In the genomic region with DNA sequence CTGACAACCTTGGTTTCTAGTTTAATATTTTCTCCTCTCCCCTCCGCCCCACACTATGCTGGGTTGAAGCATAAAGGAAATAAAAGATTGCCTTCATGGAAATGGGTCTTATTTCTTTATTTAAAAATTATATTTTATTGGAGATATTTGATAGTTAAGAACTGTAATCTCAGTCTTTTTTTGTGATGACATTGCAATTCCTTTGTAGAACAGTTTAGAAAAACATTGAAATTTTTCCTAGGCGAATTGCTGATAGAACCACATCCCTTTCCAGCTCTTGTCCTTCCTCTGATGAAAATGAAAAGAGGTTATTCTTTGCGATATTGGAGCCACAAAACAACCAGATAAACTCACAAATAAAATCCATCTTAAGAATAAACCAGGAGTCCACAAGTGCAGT, we compare ENCODE assay signal across 26 cellular contexts.
A peak's percentile ranks its signal among the peaks of the same experiment; 100 is the strongest.
DNase-seq lines count a peak whose midpoint lies in the region; ATAC-seq, FAIRE-seq and TF ChIP-seq lines count a peak whose summit lies in the region.
"Had no signal": no experiment of that assay in that cellular context is flagged by ENCODE, and none has a peak within 500 bp of the region (broad histone marks: within the 10 kb centered on the region; RNA-seq: fewer than 3 reads in every experiment).

No MANE protein-coding gene starts in this region.

- peak overlapping the region; percentile 45 for H3K9ac ChIP-seq in PC-3 (ENCODE audit: low read length)
- H3K9ac ChIP-seq: BLaER1 had no signal

- no peak overlapping the region; a peak in 1 of 6 replicates for H3K27ac ChIP-seq in A549
- H3K27ac ChIP-seq in GM23338 (ENCODE audit: low read depth), result no peak overlapping the region
- peak overlapping the region; percentile 95 for H3K27ac ChIP-seq in PC-3 (ENCODE audit: low read length)
- H3K27ac ChIP-seq in osteoblast (ENCODE audit: low read depth, low read length), result no peak overlapping the region
- no peak overlapping the region for H3K27ac ChIP-seq in CD4-positive, alpha-beta T cell (ENCODE audit: low read depth, low read length)
- H3K27ac ChIP-seq: BLaER1 had no signal

- no peak overlapping the region for H3K27ac Mint-ChIP-seq in GM23338
- no peak overlapping the region for H3K27ac Mint-ChIP-seq in CD4-positive, alpha-beta T cell
- H3K27ac Mint-ChIP-seq: CD4-positive, CD25-positive, alpha-beta regulatory T cell; CD8-positive, alpha-beta T cell had no signal

- intact Hi-C loops in PC-3 (cut with micrococcal nuclease), result loop anchor here (2.0 to 5.0 kb wide), 4 partner anchors 60 to 328 kb away; no protein-coding TSS in a partner anchor
- intact Hi-C loops in CD4-positive, alpha-beta T cell (cut with DNase I, micrococcal nuclease), result no loop called here

- H4K20me1 ChIP-seq in GM23338 (replicated peaks; ENCODE audit: insufficient read depth), result no peaks in the 10 kb centered on the region
- no peaks in the 10 kb centered on the region for H4K20me1 ChIP-seq in PC-3 (ENCODE audit: low read length)
- no peaks in the 10 kb centered on the region for H4K20me1 ChIP-seq in osteoblast (ENCODE audit: insufficient read depth, low read length)
- H4K20me1 ChIP-seq: BLaER1 had no signal

- CTCF ChIA-PET in A549 (lab: Yijun Ruan, JAX), result no interaction called here
- CTCF ChIA-PET in PC-3 (lab: Charles Lee), result no interaction called here
- CTCF ChIA-PET in CD4-positive, alpha-beta T cell (lab: Charles Lee), result no interaction called here

- POLR2A ChIA-PET in A549 (lab: Yijun Ruan, JAX) (no interaction called here), PC-3 (lab: Charles Lee; ENCODE audit: unreplicated experiment) (no interaction called here)
- POLR2A ChIA-PET in CD4-positive, alpha-beta T cell (lab: Charles Lee), result no interaction called here

- H3K9me3 ChIP-seq in A549, result no peaks in the 10 kb centered on the region
- H3K9me3 ChIP-seq in PC-3 (ENCODE audit: low read length), result no peaks in the 10 kb centered on the region
- H3K9me3 ChIP-seq in osteoblast (ENCODE audit: low read depth, low read length), result no peaks in the 10 kb centered on the region
- H3K9me3 ChIP-seq in CD4-positive, alpha-beta T cell (ENCODE audit: control insufficient read depth, low read length), result no peaks in the 10 kb centered on the region
- H3K9me3 ChIP-seq: BLaER1 had no signal

- TF ChIP-seq CTCF in A549 (IDR thresholded peaks at IDR 0.05) (no peak), GM23338 (conservative IDR thresholded peaks at IDR 0.05; ENCODE audit: low read depth in 2 of 2) (no peak), PC-3 (conservative IDR thresholded peaks at IDR 0.05; ENCODE audit: low read depth, low read length) (no peak), osteoblast (IDR thresholded peaks at IDR 0.05; ENCODE audit: extremely low read depth, low read depth, low read length) (no peak)
- TF ChIP-seq CTCF in CD4-positive, alpha-beta T cell (IDR thresholded peaks at IDR 0.05), result no peak

- H3F3A ChIP-seq in GM23338 (replicated peaks; ENCODE audit: low read depth) (no peaks in the 10 kb centered on the region), PC-3 (ENCODE audit: low read length, unreplicated experiment) (peaks cover 6% of the 10 kb centered on the region)

- H3K9me2 ChIP-seq in GM23338 (ENCODE audit: insufficient read depth) (peaks cover 4% of the 10 kb centered on the region; the same call in 1 of the 2 replicates), PC-3 (replicated peaks; ENCODE audit: low read length) (no peaks in the 10 kb centered on the region; the same call in 1 of the 2 replicates)

- H3K4me2 ChIP-seq in A549, result no peak overlapping the region
- H3K4me2 ChIP-seq in GM23338, result no peak overlapping the region
- H3K4me2 ChIP-seq in PC-3 (ENCODE audit: low read length), result peak overlapping the region; percentile 78
- no peak overlapping the region for H3K4me2 ChIP-seq in osteoblast (ENCODE audit: insufficient read depth, low read length)
- H3K4me2 ChIP-seq: BLaER1 had no signal

- no peak overlapping the region for H3K4me3 Mint-ChIP-seq in GM23338
- no peak overlapping the region for H3K4me3 Mint-ChIP-seq in CD4-positive, alpha-beta T cell
- H3K4me3 Mint-ChIP-seq: CD14-positive monocyte; CD4-positive, CD25-positive, alpha-beta regulatory T cell; CD8-positive, alpha-beta T cell had no signal

- no peaks in the 10 kb centered on the region for H3K9me3 Mint-ChIP-seq in GM23338
- H3K9me3 Mint-ChIP-seq in CD4-positive, alpha-beta T cell, result no peaks in the 10 kb centered on the region
- H3K9me3 Mint-ChIP-seq: CD8-positive, alpha-beta T cell had no signal

- H2AFZ ChIP-seq in GM23338 (peak overlapping the region; percentile 49; the same call in 1 of the 2 replicates), PC-3 (ENCODE audit: low read length) (peak overlapping the region; percentile 25), osteoblast (ENCODE audit: low read length) (no peak overlapping the region)

- H3K36me3 Mint-ChIP-seq in GM23338 (ENCODE audit: low read depth), result no peaks in the 10 kb centered on the region
- H3K36me3 Mint-ChIP-seq in CD4-positive, alpha-beta T cell (ENCODE audit: low read depth), result no peaks in the 10 kb centered on the region
- H3K36me3 Mint-ChIP-seq: CD14-positive monocyte; CD4-positive, CD25-positive, alpha-beta regulatory T cell; CD8-positive, alpha-beta T cell had no signal

- no peak for TF ChIP-seq EP300 in A549 (IDR thresholded peaks at IDR 0.05)

- no TSS peak for BruUV-seq in PC-3 (replicated peaks; lab: Mats Ljungman, UMichigan)

- H3K79me2 ChIP-seq in GM23338 (replicated peaks; ENCODE audit: insufficient read depth) (no peaks in the 10 kb centered on the region), PC-3 (ENCODE audit: low read length) (no peaks in the 10 kb centered on the region), osteoblast (ENCODE audit: insufficient read depth, low read length) (no peaks in the 10 kb centered on the region)

- H3K27me3 ChIP-seq in GM23338 (ENCODE audit: insufficient read depth) (no peaks in the 10 kb centered on the region), PC-3 (ENCODE audit: low read length) (no peaks in the 10 kb centered on the region), osteoblast (ENCODE audit: insufficient read depth, low read length) (no peaks in the 10 kb centered on the region)
- no peaks in the 10 kb centered on the region for H3K27me3 ChIP-seq in CD4-positive, alpha-beta T cell (ENCODE audit: control insufficient read depth, insufficient read depth, low read length)
- H3K27me3 ChIP-seq: BE2C, BLaER1 had no signal

- peaks cover 7% of the 10 kb centered on the region; the same call in 2 of the 3 replicates for H3K4me1 Mint-ChIP-seq in GM23338
- no peaks in the 10 kb centered on the region for H3K4me1 Mint-ChIP-seq in CD4-positive, alpha-beta T cell (ENCODE audit: low read depth)
- H3K4me1 Mint-ChIP-seq: CD4-positive, CD25-positive, alpha-beta regulatory T cell had no signal

- 97% methylated on average over 3 of the region's 3 CpGs for WGBS in A549 (ENCODE audit: missing lambda C conversion rate)

- H3K4me1 ChIP-seq in A549, result peaks cover 9% of the 10 kb centered on the region; the same call in 2 of the 3 replicates
- H3K4me1 ChIP-seq in GM23338 (ENCODE audit: insufficient read depth), result 0 out of 2 replicates have a peak, but pooled peaks cover 5% of the 10 kb centered on the region
- H3K4me1 ChIP-seq in PC-3 (ENCODE audit: insufficient read depth, low read length), result peaks cover 27% of the 10 kb centered on the region
- H3K4me1 ChIP-seq in osteoblast (ENCODE audit: insufficient read depth, low read length), result no peaks in the 10 kb centered on the region
- H3K4me1 ChIP-seq: BE2C, BLaER1 had no signal

- no peak for TF ChIP-seq RAD21 in A549 (conservative IDR thresholded peaks at IDR 0.05 in 1 of 2, IDR thresholded peaks at IDR 0.05 in 1 of 2)

- no peak for TF ChIP-seq POLR2A in A549 (IDR thresholded peaks at IDR 0.05; ENCODE audit: low read length)

- H3K4me3 ChIP-seq in A549, result no peak overlapping the region
- H3K4me3 ChIP-seq in GM23338, result no peak overlapping the region
- peak overlapping the region; percentile 24; the same call in 1 of the 2 replicates for H3K4me3 ChIP-seq in PC-3 (ENCODE audit: low read length)
- no peak overlapping the region for H3K4me3 ChIP-seq in osteoblast (ENCODE audit: insufficient read depth, low read length)
- H3K4me3 ChIP-seq: BLaER1, GM12878 had no signal

- H3K36me3 ChIP-seq in GM23338 (ENCODE audit: insufficient read depth) (no peaks in the 10 kb centered on the region), PC-3 (ENCODE audit: low read depth, low read length) (no peaks in the 10 kb centered on the region), osteoblast (ENCODE audit: insufficient read depth, low read length) (no peaks in the 10 kb centered on the region)
- H3K36me3 ChIP-seq: BE2C, BLaER1 had no signal

- DNase-seq in A549 (ENCODE audit: low read depth in 1 of 2, low spot score in 1 of 2), result no peak
- DNase-seq in GM23338 (ENCODE audit: low spot score), result no peak
- DNase-seq in PC-3, result no peak
- peak; percentile 30 for DNase-seq in osteoblast (ENCODE audit: insufficient read length, low spot score, missing footprints)
- no peak for DNase-seq in AG08395 (ENCODE audit: low spot score)
- DNase-seq in NCI-H1092 treated with DMSO at 0.1 percent for 48 hours (lab: John Stamatoyannopoulos, UW), result no peak
- no peak for DNase-seq in CD4-positive, alpha-beta T cell
- DNase-seq: 8988T; BE2C; C1 segment of cervical spinal cord; CD4-positive, CD25-positive, alpha-beta regulatory T cell; CD8-positive, alpha-beta T cell; COR-L47; DMS 273 treated with DMSO at 0.1 percent for 48 hours; DMS153; DMS53; DMS79; DND-41; EL; GDM1 had no signal

- ATAC-seq in A549 (no peak), GM23338 (no peak), PC-3 (no peak)
- no peak for ATAC-seq in CD4-positive, alpha-beta T cell (ENCODE audit: poor library complexity)
- ATAC-seq: CD8-positive, alpha-beta T cell; GM12878 had no signal

- H3K27me3 Mint-ChIP-seq in GM23338 (ENCODE audit: insufficient read depth, low read depth, poor library complexity), result no peaks in the 10 kb centered on the region
- peaks cover 6% of the 10 kb centered on the region for H3K27me3 Mint-ChIP-seq in CD4-positive, alpha-beta T cell

- FAIRE-seq in A549 (lab: Jason Lieb, UNC), result no peak
- FAIRE-seq: A204.1, GM12878, GM12892, GM18507 had no signal

TF ChIP-seq in A549, 52 proteins besides CTCF, POLR2A, EP300 and RAD21:
- peak; percentile 63 for TF ChIP-seq MAFK (IDR thresholded peaks at IDR 0.05; ENCODE audit: partially characterized antibody)
- no peak for TF ChIP-seq ZC3H11A (IDR thresholded peaks at IDR 0.05)

TF ChIP-seq in GM23338, 12 proteins besides CTCF, POLR2A, EP300 and RAD21 (continues in another document):
- TF ChIP-seq, protein P1, sequence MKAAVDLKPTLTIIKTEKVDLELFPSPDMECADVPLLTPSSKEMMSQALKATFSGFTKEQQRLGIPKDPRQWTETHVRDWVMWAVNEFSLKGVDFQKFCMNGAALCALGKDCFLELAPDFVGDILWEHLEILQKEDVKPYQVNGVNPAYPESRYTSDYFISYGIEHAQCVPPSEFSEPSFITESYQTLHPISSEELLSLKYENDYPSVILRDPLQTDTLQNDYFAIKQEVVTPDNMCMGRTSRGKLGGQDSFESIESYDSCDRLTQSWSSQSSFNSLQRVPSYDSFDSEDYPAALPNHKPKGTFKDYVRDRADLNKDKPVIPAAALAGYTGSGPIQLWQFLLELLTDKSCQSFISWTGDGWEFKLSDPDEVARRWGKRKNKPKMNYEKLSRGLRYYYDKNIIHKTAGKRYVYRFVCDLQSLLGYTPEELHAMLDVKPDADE (IDR thresholded peaks at IDR 0.05), result no peak
- TF ChIP-seq EZH2 (IDR thresholded peaks at IDR 0.05; ENCODE audit: low read depth, unreplicated experiment) (no peak), POLR2AphosphoS5 (IDR thresholded peaks at IDR 0.05; ENCODE audit: low read depth) (no peak), ZNF331 (CRISPR knock-in tag; IDR thresholded peaks at IDR 0.05; ENCODE audit: low read depth) (no peak)
